Comparison of ENCODE assay signal across 9 cellular contexts in the genomic region with DNA sequence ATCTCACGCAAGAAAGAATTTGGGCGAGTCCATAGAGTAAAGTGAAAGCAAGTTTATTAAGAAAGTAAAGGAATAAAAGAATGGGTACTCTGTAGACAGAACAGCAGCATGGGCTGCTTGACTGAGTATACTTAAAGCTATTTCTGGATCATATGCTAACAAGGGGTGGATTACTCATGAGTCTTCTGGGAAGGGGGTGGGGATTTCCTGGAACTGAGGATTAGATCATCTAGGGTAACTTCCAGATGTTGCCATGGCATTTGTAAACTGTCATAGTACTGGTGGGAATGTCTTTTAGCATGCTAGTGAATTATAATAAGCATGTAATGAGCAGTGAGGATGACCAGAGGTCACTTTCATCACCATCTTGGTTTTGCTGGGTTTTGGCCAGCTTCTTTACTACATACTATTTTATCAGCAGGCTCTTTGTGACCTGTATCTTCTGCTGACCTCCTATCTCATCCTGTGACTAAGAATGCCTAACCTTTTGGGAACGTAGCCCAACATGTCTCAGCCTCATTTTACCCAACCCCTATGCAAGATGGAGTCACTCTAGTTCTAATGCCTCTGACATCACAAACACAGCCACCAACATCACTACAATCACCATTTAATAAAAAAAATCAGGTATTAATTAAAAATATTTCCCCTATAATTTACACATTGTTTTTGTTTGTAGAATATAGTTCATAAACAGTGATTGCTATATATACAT.
A peak's percentile ranks its signal among the peaks of the same experiment; 100 is the strongest.
DNase-seq lines count a peak whose midpoint lies in the region; ATAC-seq and TF ChIP-seq lines count a peak whose summit lies in the region.
"Had no signal": no experiment of that assay in that cellular context is flagged by ENCODE, and none has a peak within 500 bp of the region (broad histone marks: within the 10 kb centered on the region; RNA-seq: fewer than 3 reads in every experiment).

No MANE protein-coding gene starts in this region.

- intact Hi-C loops in right lobe of liver (cut with DNase I): no loop called here
- intact Hi-C loops in aorta (cut with DNase I): no loop called here
- intact Hi-C loops in posterior cingulate gyrus (cut with DNase I): no loop called here
- intact Hi-C loops in naive thymus-derived CD4-positive, alpha-beta T cell (cut with micrococcal nuclease): no loop called here

- TF ChIP-seq CTCF in astrocyte of the spinal cord (IDR thresholded peaks at IDR 0.05; ENCODE audit: low read depth, low read length) (no peak), right lobe of liver (IDR thresholded peaks at IDR 0.05) (no peak)

- peak in 3 of 4 donors; percentile 28 to 92 (median 52) for ATAC-seq in right lobe of liver
- peak; percentile 88 for ATAC-seq in aorta (ENCODE audit: low FRiP score)
- ATAC-seq in naive thymus-derived CD4-positive, alpha-beta T cell: no peak
- ATAC-seq: Panc1 had no signal

- in situ Hi-C loops in astrocyte of the spinal cord (cut with HindIII; ENCODE audit: low sequenced_read_pairs): no loop called here

- H3K36me3 Mint-ChIP-seq in naive thymus-derived CD4-positive, alpha-beta T cell: no peaks in the 10 kb centered on the region

- H3K27me3 ChIP-seq in right lobe of liver: no peaks in the 10 kb centered on the region
- H3K27me3 ChIP-seq in aorta (ENCODE audit: control insufficient read depth in 1 of 2, insufficient read depth in 2 of 2, low read length in 1 of 2): no peaks in the 10 kb centered on the region
- H3K27me3 ChIP-seq in naive thymus-derived CD4-positive, alpha-beta T cell (ENCODE audit: control insufficient read depth in 2 of 2, insufficient read depth in 2 of 2, low read length in 2 of 2): no peaks in the 10 kb centered on the region

- 34% methylated on average over 3 of the region's 3 CpGs for WGBS in right lobe of liver (ENCODE audit: insufficient coverage, low coverage, low lambda C conversion rate, missing lambda C conversion rate)
- 51 to 54% methylated on average over 3 of the region's 3 CpGs for WGBS in aorta, 2 donors

- H3K36me3 ChIP-seq in right lobe of liver (no peaks in the 10 kb centered on the region), aorta (ENCODE audit: control insufficient read depth in 1 of 2, insufficient read depth in 2 of 2, low read length in 1 of 2) (no peaks in the 10 kb centered on the region)
- H3K36me3 ChIP-seq in naive thymus-derived CD4-positive, alpha-beta T cell (ENCODE audit: control insufficient read depth in 2 of 3, insufficient read depth in 3 of 3, low read length in 3 of 3): no peaks in the 10 kb centered on the region

- H3K9me3 ChIP-seq in right lobe of liver: no peaks in the 10 kb centered on the region
- no peaks in the 10 kb centered on the region for H3K9me3 ChIP-seq in aorta (ENCODE audit: control insufficient read depth, low read length)
- H3K9me3 ChIP-seq in naive thymus-derived CD4-positive, alpha-beta T cell (ENCODE audit: control insufficient read depth in 2 of 3, low read length in 3 of 3): no peaks in the 10 kb centered on the region

- H3K4me1 ChIP-seq in right lobe of liver (no peaks in the 10 kb centered on the region), aorta (ENCODE audit: control insufficient read depth in 1 of 2, insufficient read depth in 2 of 2, low read length in 2 of 2) (peaks cover 0 to 2% of the 10 kb centered on the region in 2 donors)
- no peaks in the 10 kb centered on the region for H3K4me1 ChIP-seq in naive thymus-derived CD4-positive, alpha-beta T cell (ENCODE audit: control insufficient read depth in 2 of 2, insufficient read depth in 2 of 2, low read length in 2 of 2)

- DNase-seq in stimulated activated CD4-positive, alpha-beta T cell treated with anti-CD3 and anti-CD28 coated beads, Interleukin-15, amount 100 ng/mL, for 24 hours: peak; percentile 30
- no peak for DNase-seq in stimulated activated CD4-positive, alpha-beta T cell treated with anti-CD3 and anti-CD28 coated beads, Interleukin-12 subunit alpha, Interleukin-12 subunit beta, amount 100 ng/mL, for 4 hours
- peak; percentile 97 for DNase-seq in astrocyte of the spinal cord (ENCODE audit: low read depth, low spot score)
- no peak for DNase-seq in right lobe of liver
- DNase-seq in aorta: peak in 1 of 2 donors; percentile 53
- no peak for DNase-seq in posterior cingulate gyrus
- no peak for DNase-seq in NCI-H1105 (lab: John Stamatoyannopoulos, UW)
- DNase-seq in naive thymus-derived CD4-positive, alpha-beta T cell: no peak

- CTCF ChIA-PET in naive thymus-derived CD4-positive, alpha-beta T cell (lab: Charles Lee): no interaction called here

- no peaks in the 10 kb centered on the region for H3K27me3 Mint-ChIP-seq in naive thymus-derived CD4-positive, alpha-beta T cell

- H3K4me3 Mint-ChIP-seq in naive thymus-derived CD4-positive, alpha-beta T cell: no peak overlapping the region

- POLR2A ChIA-PET in naive thymus-derived CD4-positive, alpha-beta T cell (lab: Charles Lee): no interaction called here

- H3K4me3 ChIP-seq in astrocyte of the spinal cord (ENCODE audit: low read depth, low read length): no peak overlapping the region
- no peak overlapping the region for H3K4me3 ChIP-seq in right lobe of liver
- H3K4me3 ChIP-seq in aorta (ENCODE audit: low read length in 2 of 2): no peak overlapping the region
- H3K4me3 ChIP-seq in naive thymus-derived CD4-positive, alpha-beta T cell (ENCODE audit: low read length): no peak overlapping the region

- no peaks in the 10 kb centered on the region for H3K4me1 Mint-ChIP-seq in naive thymus-derived CD4-positive, alpha-beta T cell

- H3K27ac ChIP-seq in right lobe of liver: no peak overlapping the region
- H3K27ac ChIP-seq in aorta (ENCODE audit: low read depth in 1 of 2, low read length in 2 of 2): peak overlapping the region in 1 of 2 donors; percentile 51
- H3K27ac ChIP-seq in naive thymus-derived CD4-positive, alpha-beta T cell (ENCODE audit: low read depth, low read length): no peak overlapping the region

- TF ChIP-seq POLR2A in right lobe of liver (IDR thresholded peaks at IDR 0.05): no peak

- H3K9me3 Mint-ChIP-seq in naive thymus-derived CD4-positive, alpha-beta T cell: peaks cover 0 to 11% (median 0%) of the 10 kb centered on the region in 11 donors

- H3K27ac Mint-ChIP-seq in naive thymus-derived CD4-positive, alpha-beta T cell: no peak overlapping the region

Comparison
In these comparisons a context has a peak if more than half of its experiments do, and no peak if none do; other contexts are left out.
1. DNase-seq: peak in stimulated activated CD4-positive, alpha-beta T cell treated with anti-CD3 and anti-CD28 coated beads, Interleukin-15, amount 100 ng/mL, for 24 hours (single experiment) and astrocyte of the spinal cord (single experiment); none in stimulated activated CD4-positive, alpha-beta T cell treated with anti-CD3 and anti-CD28 coated beads, Interleukin-12 subunit alpha, Interleukin-12 subunit beta, amount 100 ng/mL, for 4 hours (single experiment), right lobe of liver (0 of 3), posterior cingulate gyrus (0 of 10), NCI-H1105 (single experiment) and naive thymus-derived CD4-positive, alpha-beta T cell (0 of 9).